Comparison of ENCODE assay signal across 19 cellular contexts in the genomic region with DNA sequence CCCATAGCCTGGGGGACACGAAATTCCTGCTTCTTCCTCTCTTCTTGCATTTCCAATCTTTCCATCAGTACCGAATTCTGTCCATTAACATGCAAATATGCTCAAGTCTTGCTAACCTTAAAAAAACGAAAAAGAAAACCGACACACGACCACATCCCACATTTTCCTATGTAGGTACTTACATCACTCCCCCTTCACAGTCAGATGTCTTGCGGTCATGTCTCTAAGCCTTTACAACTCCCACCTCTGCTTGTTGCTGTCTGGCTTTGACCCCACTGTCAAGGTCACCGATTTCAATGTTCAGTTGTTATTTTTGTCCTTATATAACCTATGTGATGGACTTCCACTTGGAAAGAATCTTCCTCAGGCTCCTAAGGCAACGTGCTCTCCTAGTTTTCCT.
DNase-seq lines count a peak whose midpoint lies in the region; TF ChIP-seq lines count a peak whose summit lies in the region.
"Had no signal": no experiment of that assay in that cellular context is flagged by ENCODE, and none has a peak within 500 bp of the region (broad histone marks: within the 10 kb centered on the region; RNA-seq: fewer than 3 reads in every experiment).

No MANE protein-coding gene starts in this region.

- DNase-seq in ELF-1 (ENCODE audit: low read depth, low spot score) = peak; percentile 23
- DNase-seq in NB4 (ENCODE audit: low read depth) = peak; percentile 28
- peak; percentile 57 for DNase-seq in left kidney (ENCODE audit: low read depth, low spot score)
- DNase-seq in NK-92 (lab: John Stamatoyannopoulos, UW; ENCODE audit: unreplicated experiment) = no peak
- no peak for DNase-seq in HuH-7.5 (ENCODE audit: low spot score)
- DNase-seq in central memory CD4-positive, alpha-beta T cell = no peak
- DNase-seq: AML-193; Caco-2; Calu3; CD4-positive, alpha-beta T cell; CD8-positive, alpha-beta T cell; DMS79 treated with DMSO at 0.1 percent for 48 hours; GDM1 had no signal

- no peak overlapping the region for H2AFZ ChIP-seq in OCI-LY1 (ENCODE audit: low read length)

- H3K4me3 ChIP-seq in NB4 (ENCODE audit: low read depth, low read length) (no peak overlapping the region), OCI-LY1 (ENCODE audit: low read depth, low read length, poor library complexity, severe bottlenecking) (no peak overlapping the region)
- H3K4me3 ChIP-seq: A549; BLaER1 treated with 17β-estradiol and CSF1 and Interleukin-3, amounts not matched to agents 10 nM and 100 nM; GM12878 had no signal

- no peaks in the 10 kb centered on the region for H3F3A ChIP-seq in OCI-LY1 (ENCODE audit: insufficient read depth, low read length)

- no peak overlapping the region for H3K9ac ChIP-seq in OCI-LY1 (ENCODE audit: low read length)
- H3K9ac ChIP-seq: BLaER1 treated with 17β-estradiol and CSF1 and Interleukin-3, amounts not matched to agents 10 nM and 100 nM had no signal

- peak overlapping the region; percentile 18 for H3K27ac ChIP-seq in OCI-LY1 (ENCODE audit: low read depth, low read length, poor library complexity, severe bottlenecking)
- H3K27ac ChIP-seq: 22Rv1; A549; BLaER1 treated with 17β-estradiol and CSF1 and Interleukin-3, amounts not matched to agents 10 nM and 100 nM; C4-2B had no signal

- H4K20me1 ChIP-seq in OCI-LY1 (ENCODE audit: insufficient read depth, low read length) = no peaks in the 10 kb centered on the region
- H4K20me1 ChIP-seq: BLaER1 treated with 17β-estradiol and CSF1 and Interleukin-3, amounts not matched to agents 10 nM and 100 nM had no signal

- no peaks in the 10 kb centered on the region for H3K9me2 ChIP-seq in OCI-LY1 (ENCODE audit: low read depth, low read length)

- TF ChIP-seq CTCF in NB4 (IDR thresholded peaks at IDR 0.05; ENCODE audit: low read depth, low read length) = no peak
- no peak for TF ChIP-seq CTCF in OCI-LY1 (IDR thresholded peaks at IDR 0.05; ENCODE audit: low read length)

- H3K27me3 ChIP-seq in OCI-LY1 (ENCODE audit: insufficient read depth, low read length) = no peaks in the 10 kb centered on the region
- H3K27me3 ChIP-seq: BLaER1 treated with 17β-estradiol and CSF1 and Interleukin-3, amounts not matched to agents 10 nM and 100 nM had no signal

- TF ChIP-seq POLR2A in NB4 (IDR thresholded peaks at IDR 0.05; ENCODE audit: extremely low read depth, insufficient read length) = no peak

- H3K79me2 ChIP-seq in OCI-LY1 (ENCODE audit: insufficient read depth, low read length) = no peaks in the 10 kb centered on the region

- H3K9me3 ChIP-seq in OCI-LY1 (ENCODE audit: low read length) = no peaks in the 10 kb centered on the region
- H3K9me3 ChIP-seq: A549; BLaER1 treated with 17β-estradiol and CSF1 and Interleukin-3, amounts not matched to agents 10 nM and 100 nM; Caco-2 had no signal

- H3K4me1 ChIP-seq in OCI-LY1 (ENCODE audit: insufficient read depth, low read length, severe bottlenecking) = peaks cover 17% of the 10 kb centered on the region
- H3K4me1 ChIP-seq: Caco-2 had no signal

- H3K36me3 ChIP-seq in OCI-LY1 (ENCODE audit: insufficient read depth, low read length) = no peaks in the 10 kb centered on the region
- H3K36me3 ChIP-seq: BLaER1 treated with 17β-estradiol and CSF1 and Interleukin-3, amounts not matched to agents 10 nM and 100 nM had no signal

- H3K4me2 ChIP-seq in OCI-LY1 (ENCODE audit: low read length) = no peak overlapping the region
- H3K4me2 ChIP-seq: A549; BLaER1 treated with 17β-estradiol and CSF1 and Interleukin-3, amounts not matched to agents 10 nM and 100 nM had no signal

Comparison
In these comparisons a context has a peak if more than half of its experiments do, and no peak if none do; other contexts are left out.
1. DNase-seq: peak in ELF-1 (single experiment), NB4 (single experiment) and left kidney (single experiment); none in NK-92 (single experiment), HuH-7.5 (single experiment) and central memory CD4-positive, alpha-beta T cell (single experiment).